Comparison of ENCODE assay signal across 8 cellular contexts in the genomic region with DNA sequence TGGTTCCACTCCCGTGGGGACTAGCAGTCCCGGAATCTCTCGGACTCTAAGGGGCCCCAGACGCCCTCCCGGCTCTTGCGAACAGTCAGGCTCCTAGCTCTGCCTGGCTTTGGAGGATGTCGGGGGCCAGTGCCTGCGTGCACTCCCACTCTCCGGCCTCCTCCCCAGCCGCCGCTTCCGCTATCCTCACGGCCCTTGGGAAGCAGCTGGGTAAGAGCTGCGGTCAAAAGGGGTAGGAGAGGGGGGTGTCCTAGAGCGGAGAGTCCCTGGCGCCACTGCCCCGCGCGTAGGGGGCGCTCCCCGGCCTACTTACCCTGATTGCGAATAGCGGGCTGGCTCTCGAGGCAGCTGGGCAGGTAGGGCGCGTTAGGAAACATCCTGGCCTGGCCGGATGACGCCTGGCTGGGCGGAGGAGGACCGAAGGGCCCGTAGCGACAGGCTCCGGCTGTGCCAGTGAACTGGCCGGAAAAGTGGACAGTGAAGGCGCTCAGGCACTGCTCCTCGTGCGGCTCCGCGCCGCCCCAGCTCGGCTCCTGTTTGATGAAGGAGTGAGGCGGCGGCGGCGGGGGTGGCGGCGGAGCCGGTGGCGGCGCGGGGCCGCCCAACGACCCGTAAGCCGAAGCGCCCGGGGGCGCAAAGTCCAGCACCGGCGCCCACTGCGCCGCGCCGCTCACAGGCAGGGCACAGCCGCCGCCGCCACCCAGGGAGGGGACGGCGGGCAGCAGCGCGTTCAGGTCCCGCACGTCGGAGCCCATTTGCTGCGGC. TPM values are rescaled to one million over a fixed set of nuclear protein-coding genes. Genes with fewer than 3 reads are reported as not detected.
DNase-seq lines count a peak whose midpoint lies in the region; ATAC-seq lines count a peak whose summit lies in the region.

No MANE protein-coding gene starts in this region.

- 2% methylated on average over 46 to 49 of the region's 75 CpGs for WGBS in mesodermal cell (ENCODE audit: insufficient coverage in 2 of 2), 2 experiments

- H3K27ac ChIP-seq in HUES6 (ENCODE audit: low read depth, low read length), result no peak overlapping the region
- H3K27ac ChIP-seq in mesodermal cell (ENCODE audit: low read depth, low read length, severe bottlenecking), result no peak overlapping the region

- DNase-seq in CD1c-positive myeloid dendritic cell (ENCODE audit: extremely low spot score) (peak; percentile 42), T47D (ENCODE audit: low read depth in 1 of 2, low spot score in 1 of 2) (peak; percentile 53 to 63), SK-N-DZ (ENCODE audit: low spot score) (no peak)

- no peaks in the 10 kb centered on the region for H3K36me3 ChIP-seq in HUES6 (ENCODE audit: control insufficient read depth, insufficient read depth, low read length)
- H3K36me3 ChIP-seq in mesodermal cell (ENCODE audit: control insufficient read depth, insufficient read depth, low read length), result no peaks in the 10 kb centered on the region

- H3K9ac ChIP-seq in HUES6 (ENCODE audit: low read length), result no peak overlapping the region

- ATAC-seq in GM18498 (IDR thresholded peaks at IDR 0.05; ENCODE audit: unreplicated experiment) (no peak), GM19463 (IDR thresholded peaks at IDR 0.05; ENCODE audit: unreplicated experiment) (no peak), GM21390 (IDR thresholded peaks at IDR 0.05; ENCODE audit: unreplicated experiment) (no peak)

- peaks cover 100% of the 10 kb centered on the region for H3K27me3 ChIP-seq in HUES6 (ENCODE audit: control insufficient read depth, insufficient read depth, low read length)

- H3K4me3 ChIP-seq in HUES6 (ENCODE audit: low read depth, low read length) (peak overlapping the region; percentile 59), mesodermal cell (ENCODE audit: extremely low read depth, insufficient read depth, low read length, poor library complexity, severe bottlenecking) (peak overlapping the region; percentile 21)

- H3K4me1 ChIP-seq in HUES6 (ENCODE audit: control insufficient read depth, insufficient read depth, low read length) (peaks cover 53% of the 10 kb centered on the region), mesodermal cell (ENCODE audit: control insufficient read depth, insufficient read depth, low read length, poor library complexity, severe bottlenecking) (peaks cover 23% of the 10 kb centered on the region)

- H3K9me3 ChIP-seq in HUES6 (ENCODE audit: control insufficient read depth, insufficient read depth, low read depth, low read length) (no peaks in the 10 kb centered on the region), mesodermal cell (ENCODE audit: control insufficient read depth, low read length) (no peaks in the 10 kb centered on the region)

- in situ Hi-C loops in T47D (cut with HindIII; ENCODE audit: low pct_unique_long_range_greater_than_20kb, low sequenced_read_pairs), result no loop called here

RNA-seq across cellular contexts. Expression of a gene that starts 0.8 kb away (rescaled TPM):
- polyA plus RNA-seq in mesodermal cell (2013, experiment 1 of 2), result 1.5 TPM
- polyA plus RNA-seq in mesodermal cell (2013, experiment 2 of 2), result 0.96 TPM
- polyA plus RNA-seq in SK-N-DZ (2014; cell fraction: cytosol; rRNA removed), result not detected in 2 replicates
- polyA plus RNA-seq in SK-N-DZ (2014; cell fraction: nucleus; rRNA removed), result not detected in 2 replicates
